11 cellular contexts compared by ENCODE assay signal in the genomic region with DNA sequence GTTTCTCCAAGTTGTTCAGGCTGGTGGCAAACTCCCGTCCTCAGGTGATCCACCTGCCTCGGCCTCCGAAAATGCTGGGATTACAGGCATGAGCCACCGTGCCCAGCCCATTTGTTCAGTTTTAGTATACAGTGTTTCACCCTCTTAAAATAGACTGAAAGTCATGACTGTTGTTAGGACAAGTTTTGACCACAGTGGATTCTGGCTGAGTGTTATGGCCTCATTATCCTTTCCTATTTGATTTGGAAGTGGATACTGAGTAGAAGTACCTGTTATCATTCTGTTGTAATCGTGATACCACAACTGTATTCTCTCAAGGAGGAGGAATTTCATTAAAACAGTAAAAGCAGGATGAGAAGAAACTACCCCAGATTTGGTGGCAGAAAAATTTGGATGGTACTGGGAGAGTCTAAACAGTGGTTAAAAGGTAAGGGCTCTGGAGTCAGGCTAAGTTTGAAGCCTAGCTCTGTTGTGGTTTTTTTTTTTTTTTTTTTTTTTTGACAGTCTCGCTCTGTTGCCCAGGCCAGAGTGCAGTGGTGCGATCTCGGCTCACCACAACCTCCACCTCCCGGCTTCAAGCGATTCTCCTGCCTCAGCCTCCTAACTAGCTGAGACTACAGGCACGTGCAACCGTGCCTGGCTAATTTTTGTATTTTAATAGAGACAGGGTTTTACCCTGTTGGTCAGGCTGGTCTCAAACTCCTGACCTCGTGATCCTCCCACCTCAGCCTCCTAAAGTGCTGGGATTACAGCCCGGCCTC.
DNase-seq lines count a peak whose midpoint lies in the region; ATAC-seq and TF ChIP-seq lines count a peak whose summit lies in the region.
"Had no signal": no experiment of that assay in that cellular context is flagged by ENCODE, and none has a peak within 500 bp of the region (broad histone marks: within the 10 kb centered on the region; RNA-seq: fewer than 3 reads in every experiment).

No MANE protein-coding gene starts in this region.

- H3K4me3 Mint-ChIP-seq in nephron progenitor cell: peak overlapping the region; percentile 96

- no peaks in the 10 kb centered on the region for H3K9me3 ChIP-seq in DOHH2 (ENCODE audit: control insufficient read depth, insufficient read depth, low read length)

- in situ Hi-C loops in KBM-7 (cut with MboI; ENCODE audit: low pct_unique_long_range_greater_than_20kb, low sequenced_read_pairs): no loop called here

- H3K9me2 ChIP-seq in DOHH2 (replicated peaks; ENCODE audit: control insufficient read depth, low read length): no peaks in the 10 kb centered on the region

- H3K27me3 ChIP-seq in DOHH2 (ENCODE audit: control insufficient read depth, low read length): no peaks in the 10 kb centered on the region

- H3K9me3 Mint-ChIP-seq in nephron progenitor cell: peaks cover 3% of the 10 kb centered on the region

- DNase-seq in KBM-7 (peak; percentile 58), nephron progenitor cell (no peak), NCI-H128 (lab: John Stamatoyannopoulos, UW; ENCODE audit: unreplicated experiment) (no peak), NCI-H1417 (lab: John Stamatoyannopoulos, UW) (no peak), NCI-H2081 (lab: John Stamatoyannopoulos, UW) (no peak)
- DNase-seq in activated effector memory CD4-positive, alpha-beta T cell treated with anti-CD3 and anti-CD28 coated beads, Interleukin-2, amount 50 U/mL, for 16 hours: peak; percentile 66
- DNase-seq: activated gamma-delta T cell treated with Interleukin-2 at 50 U/mL for 16 hours, KG1, NCI-H446 treated with DMSO at 0.1 percent for 48 hours had no signal

- peak overlapping the region; percentile 87 for H3K27ac ChIP-seq in DOHH2 (ENCODE audit: low read depth, low read length)

- peak overlapping the region; percentile 86 for H3K4me3 ChIP-seq in DOHH2 (ENCODE audit: low read length)

- TF ChIP-seq CTCF in DOHH2 (IDR thresholded peaks at IDR 0.05; ENCODE audit: low read depth, low read length, poor library complexity, severe bottlenecking): no peak
- no peak for TF ChIP-seq CTCF in nephron progenitor cell (IDR thresholded peaks at IDR 0.05)

- no peaks in the 10 kb centered on the region for H3K27me3 Mint-ChIP-seq in nephron progenitor cell (ENCODE audit: low read depth, poor library complexity)

- peaks cover 26% of the 10 kb centered on the region for H4K20me1 ChIP-seq in DOHH2 (ENCODE audit: control insufficient read depth, insufficient read depth, low read depth, low read length)

- peaks cover 24% of the 10 kb centered on the region for H3K36me3 Mint-ChIP-seq in nephron progenitor cell (ENCODE audit: low read depth)

- peaks cover 26% of the 10 kb centered on the region for H3F3A ChIP-seq in DOHH2 (ENCODE audit: control insufficient read depth, insufficient read depth)

- H3K79me2 ChIP-seq in DOHH2 (ENCODE audit: control insufficient read depth, low read length): peaks cover 88% of the 10 kb centered on the region

- H3K4me2 ChIP-seq in DOHH2 (ENCODE audit: low read length): peak overlapping the region; percentile 71

- ATAC-seq in HG03159 (IDR thresholded peaks at IDR 0.05; ENCODE audit: unreplicated experiment): no peak

- H3K27ac Mint-ChIP-seq in nephron progenitor cell: no peak overlapping the region

- H3K4me1 ChIP-seq in DOHH2 (ENCODE audit: control insufficient read depth, low read length): peaks cover 64% of the 10 kb centered on the region

- H3K36me3 ChIP-seq in DOHH2 (ENCODE audit: control insufficient read depth, low read length): peaks cover 61% of the 10 kb centered on the region

- peaks cover 45% of the 10 kb centered on the region for H3K4me1 Mint-ChIP-seq in nephron progenitor cell

Comparison
In these comparisons a context has a peak if more than half of its experiments do, and no peak if none do; other contexts are left out.
1. DNase-seq: peak in KBM-7 (single experiment) and activated effector memory CD4-positive, alpha-beta T cell treated with anti-CD3 and anti-CD28 coated beads, Interleukin-2, amount 50 U/mL, for 16 hours (single experiment); none in nephron progenitor cell (single experiment), NCI-H128 (single experiment), NCI-H1417 (0 of 3) and NCI-H2081 (0 of 2).